Comparison of ENCODE assay signal across 9 cellular contexts in the genomic region with DNA sequence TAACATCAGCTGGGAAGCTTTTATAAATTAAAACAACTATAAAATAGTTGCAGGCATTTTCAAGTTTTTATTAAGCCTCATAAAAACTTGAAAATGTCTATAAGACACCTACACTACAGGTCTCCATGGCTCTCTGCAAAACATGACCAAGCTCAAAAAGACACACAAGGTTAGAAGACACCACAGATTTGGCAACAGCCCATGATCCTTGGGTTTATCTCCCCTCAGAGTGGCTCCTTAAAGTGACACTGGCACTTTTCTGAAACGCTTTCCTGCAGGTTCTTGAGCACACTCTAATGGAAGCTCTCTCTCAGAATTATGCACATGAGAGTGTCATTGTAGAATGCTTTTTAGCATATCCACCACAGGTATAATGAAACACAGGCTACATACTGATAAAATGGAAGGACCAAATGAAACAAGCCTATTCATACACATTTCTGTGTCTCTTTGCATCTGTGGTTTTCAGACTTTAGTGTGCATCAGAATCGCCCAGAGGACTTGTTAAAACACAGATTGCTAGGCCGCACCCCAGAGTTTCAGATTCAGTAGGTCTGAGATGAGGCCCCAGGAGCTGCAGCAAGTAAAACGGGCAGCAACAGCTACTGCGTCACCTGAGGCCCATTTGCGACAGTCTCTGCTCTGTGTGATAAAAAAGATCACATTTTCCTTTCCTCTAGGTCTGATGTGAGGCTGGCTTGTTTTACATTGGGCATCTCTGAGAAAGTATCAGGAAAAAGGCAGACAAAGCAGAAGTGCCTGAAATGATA.
DNase-seq lines count a peak whose midpoint lies in the region; ATAC-seq and TF ChIP-seq lines count a peak whose summit lies in the region.
"Had no signal": no experiment of that assay in that cellular context is flagged by ENCODE, and none has a peak within 500 bp of the region (broad histone marks: within the 10 kb centered on the region; RNA-seq: fewer than 3 reads in every experiment).

No MANE protein-coding gene starts in this region.

- H3K36me3 ChIP-seq in DOHH2 (ENCODE audit: control insufficient read depth, low read length) (peaks cover 3% of the 10 kb centered on the region; the same call in 1 of the 2 replicates), OCI-LY1 (ENCODE audit: insufficient read depth, low read length) (no peaks in the 10 kb centered on the region)

- H3K27ac ChIP-seq in DOHH2 (ENCODE audit: low read depth, low read length) (peak overlapping the region; percentile 93), OCI-LY1 (ENCODE audit: low read depth, low read length, poor library complexity, severe bottlenecking) (peak overlapping the region; percentile 87), foreskin keratinocyte (no peak overlapping the region)

- H3F3A ChIP-seq in DOHH2 (ENCODE audit: control insufficient read depth, insufficient read depth) (peaks cover 14% of the 10 kb centered on the region), OCI-LY1 (ENCODE audit: insufficient read depth, low read length) (no peaks in the 10 kb centered on the region)

- H3K27me3 ChIP-seq in DOHH2 (ENCODE audit: control insufficient read depth, low read length) (no peaks in the 10 kb centered on the region), OCI-LY1 (ENCODE audit: insufficient read depth, low read length) (no peaks in the 10 kb centered on the region), foreskin keratinocyte (no peaks in the 10 kb centered on the region)

- H3K9me3 ChIP-seq in DOHH2 (ENCODE audit: control insufficient read depth, insufficient read depth, low read length) (peaks cover 9% of the 10 kb centered on the region; the same call in 1 of the 2 replicates), OCI-LY1 (ENCODE audit: low read length) (peaks cover 10% of the 10 kb centered on the region)

- ATAC-seq in HG02852 (IDR thresholded peaks at IDR 0.05; ENCODE audit: unreplicated experiment) (peak; percentile 86), foreskin keratinocyte (no peak)

- H3K4me3 ChIP-seq in DOHH2 (ENCODE audit: low read length) (peak overlapping the region; percentile 43), OCI-LY1 (ENCODE audit: low read depth, low read length, poor library complexity, severe bottlenecking) (no peak overlapping the region)

- in situ Hi-C loops in GM18951 (cut with MboI; ENCODE audit: low sequenced_read_pairs, unreplicated experiment): no loop called here

- H3K4me1 ChIP-seq in DOHH2 (ENCODE audit: control insufficient read depth, low read length) (peaks cover 39% of the 10 kb centered on the region), OCI-LY1 (ENCODE audit: insufficient read depth, low read length, severe bottlenecking) (peaks cover 35% of the 10 kb centered on the region), foreskin keratinocyte (no peaks in the 10 kb centered on the region)

- H3K4me2 ChIP-seq in DOHH2 (ENCODE audit: low read length) (peak overlapping the region; percentile 60), OCI-LY1 (ENCODE audit: low read length) (no peak overlapping the region)

- H3K79me2 ChIP-seq in DOHH2 (ENCODE audit: control insufficient read depth, low read length) (no peaks in the 10 kb centered on the region), OCI-LY1 (ENCODE audit: insufficient read depth, low read length) (no peaks in the 10 kb centered on the region)

- H4K20me1 ChIP-seq in DOHH2 (ENCODE audit: control insufficient read depth, insufficient read depth, low read depth, low read length) (no peaks in the 10 kb centered on the region), OCI-LY1 (ENCODE audit: insufficient read depth, low read length) (no peaks in the 10 kb centered on the region)

- H3K9me2 ChIP-seq in DOHH2 (replicated peaks; ENCODE audit: control insufficient read depth, low read length) (no peaks in the 10 kb centered on the region), OCI-LY1 (ENCODE audit: low read depth, low read length) (no peaks in the 10 kb centered on the region)

- peak overlapping the region; percentile 53 for H2AFZ ChIP-seq in OCI-LY1 (ENCODE audit: low read length)

- peak overlapping the region; percentile 15; the same call in 1 of the 2 replicates for H3K9ac ChIP-seq in OCI-LY1 (ENCODE audit: low read length)

- DNase-seq in NCI-H1048 (lab: John Stamatoyannopoulos, UW) (no peak), hepatic stellate cell (ENCODE audit: low spot score) (no peak), epidermal melanocyte (ENCODE audit: insufficient read length, low spot score) (no peak), foreskin keratinocyte (no peak)
- DNase-seq: activated naive CD8-positive, alpha-beta T cell treated with anti-CD3 and anti-CD28 coated beads, Interleukin-2, amount 10 ng/mL, durations not matched to agents 7 days and 5 days had no signal

- TF ChIP-seq POLR2A in GM18951 (IDR thresholded peaks at IDR 0.05; ENCODE audit: extremely low read depth, insufficient read depth, insufficient read length): peak; percentile 41

- TF ChIP-seq CTCF in DOHH2 (IDR thresholded peaks at IDR 0.05; ENCODE audit: low read depth, low read length, poor library complexity, severe bottlenecking) (no peak), OCI-LY1 (IDR thresholded peaks at IDR 0.05; ENCODE audit: low read length) (no peak), foreskin keratinocyte (conservative IDR thresholded peaks at IDR 0.05) (no peak)
